16 cellular contexts compared by ENCODE assay signal in the genomic region with DNA sequence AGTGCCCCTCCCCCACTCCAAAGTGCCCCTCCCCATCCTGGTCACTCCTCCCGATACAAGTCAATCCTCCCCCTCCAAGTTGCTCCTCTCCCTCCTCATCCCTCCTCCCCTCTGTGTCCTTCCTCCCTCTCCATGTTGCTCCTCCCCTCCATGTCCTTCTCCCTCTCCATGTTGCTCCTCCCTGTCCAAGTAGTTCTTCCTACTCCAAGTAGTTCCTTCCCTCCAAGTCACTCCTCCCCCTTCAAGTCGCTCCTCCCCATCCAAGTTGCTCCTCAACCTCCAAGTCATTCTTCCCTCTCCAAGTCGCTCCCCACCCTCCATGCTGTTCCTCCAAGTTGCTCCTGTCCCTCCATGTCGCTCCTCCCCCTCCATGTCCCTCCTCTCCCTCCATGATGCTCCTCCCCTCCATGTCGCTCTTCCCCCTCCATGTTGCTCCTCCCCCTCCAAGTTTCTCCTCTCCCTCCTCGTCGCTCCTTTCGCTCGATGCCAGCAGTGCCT. TPM values are rescaled to one million over a fixed set of nuclear protein-coding genes. Genes with fewer than 3 reads are reported as not detected.
A peak's percentile ranks its signal among the peaks of the same experiment; 100 is the strongest.
DNase-seq lines count a peak whose midpoint lies in the region; ATAC-seq, FAIRE-seq and TF ChIP-seq lines count a peak whose summit lies in the region.
"Had no signal": no experiment of that assay in that cellular context is flagged by ENCODE, and none has a peak within 500 bp of the region (broad histone marks: within the 10 kb centered on the region; RNA-seq: fewer than 3 reads in every experiment).

No MANE protein-coding gene starts in this region.

- intact Hi-C loops in Right ventricle myocardium inferior (cut with DNase I), result no loop called here
- intact Hi-C loops in cardiac septum (cut with DNase I), result loop anchor here (10.0 kb wide), 1 partner anchor 510 kb away; a partner anchor contains a TSS
- intact Hi-C loops in uterus (cut with DNase I; ENCODE audit: low total_unique reads), result no loop called here

- H2AK5ac ChIP-seq in H1 (ENCODE audit: low read depth, low read length), result peak overlapping the region; percentile 4; the same call in 1 of the 2 replicates

- CTCF ChIA-PET in H1 (lab: Charles Lee; ENCODE audit: partially characterized antibody), result interaction anchor here (1.0 to 1.4 kb wide), 2 partner anchors 15 to 183 kb away, joined by 4 to 6 read pairs; a partner anchor contains a TSS

- H4K91ac ChIP-seq in H1 (replicated peaks; ENCODE audit: insufficient read length, low read length), result no peak overlapping the region

- H4K20me1 ChIP-seq in H1 (replicated peaks in 1 of 2; ENCODE audit: control insufficient read depth in 1 of 2, insufficient read depth in 2 of 2, low read length in 2 of 2), result no peaks in the 10 kb centered on the region

- H3K4me1 Mint-ChIP-seq in memory B cell, result no peaks in the 10 kb centered on the region

- H3K79me2 ChIP-seq in H1 (ENCODE audit: control insufficient read depth in 1 of 2, insufficient read depth in 2 of 2, low read length in 2 of 2), result no peaks in the 10 kb centered on the region

- no peak overlapping the region for H2BK15ac ChIP-seq in H1 (ENCODE audit: low read length)

- peak overlapping the region; percentile 81 for H2BK5ac ChIP-seq in H1 (ENCODE audit: low read depth, low read length)

- H3K9me3 ChIP-seq in H1 (ENCODE audit: insufficient read depth in 2 of 2, low read depth in 1 of 2, low read length in 1 of 2), result no peaks in the 10 kb centered on the region
- no peaks in the 10 kb centered on the region for H3K9me3 ChIP-seq in uterus
- H3K9me3 ChIP-seq: Peyer's patch had no signal

- TF ChIP-seq CTCF in H1 (IDR thresholded peaks at IDR 0.05; ENCODE audit: control extremely low read depth in 1 of 3, insufficient read depth in 1 of 3, low read depth in 1 of 3, low read length in 3 of 3) (no peak), uterus (IDR thresholded peaks at IDR 0.05) (no peak)

- no peak overlapping the region for H4K5ac ChIP-seq in H1 (ENCODE audit: insufficient read length, low read depth, low read length)

- H3K4me3 Mint-ChIP-seq in memory B cell, result no peak overlapping the region
- H3K4me3 Mint-ChIP-seq: activated naive CD8-positive, alpha-beta T cell treated with anti-CD3 and anti-CD28 coated beads, Interleukin-2, amount 10 ng/mL, durations not matched to agents 7 days and 5 days had no signal

- TF ChIP-seq RAD21 in H1 (IDR thresholded peaks at IDR 0.05 in 1 of 2, conservative IDR thresholded peaks at IDR 0.05 in 1 of 2; ENCODE audit: low read depth in 2 of 2, low read length in 2 of 2), result no peak

- H3K36me3 Mint-ChIP-seq in memory B cell, result peaks cover 11% of the 10 kb centered on the region

- H3K36me3 ChIP-seq in H1 (ENCODE audit: control insufficient read depth in 2 of 4, insufficient read depth in 4 of 4, low read length in 3 of 4) (peaks cover 17 to 56% (median 35%) of the 10 kb centered on the region in 4 experiments), uterus (no peaks in the 10 kb centered on the region)

- H3K14ac ChIP-seq in H1 (ENCODE audit: insufficient read length), result no peak overlapping the region

- no peak overlapping the region for H2BK20ac ChIP-seq in H1 (ENCODE audit: low read length)

- peak overlapping the region; percentile 10 for H3K27ac Mint-ChIP-seq in memory B cell
- H3K27ac Mint-ChIP-seq: activated naive CD8-positive, alpha-beta T cell treated with anti-CD3 and anti-CD28 coated beads, Interleukin-2, amount 10 ng/mL, durations not matched to agents 7 days and 5 days had no signal

- no peak overlapping the region; the same call in 1 of the 2 replicates for H2BK12ac ChIP-seq in H1 (ENCODE audit: low read depth, low read length)

- H3K9ac ChIP-seq in H1 (replicated peaks in 1 of 4; ENCODE audit: extremely low read depth in 1 of 4, low read depth in 3 of 4, low read length in 3 of 4), result no peak overlapping the region

- H3K4me3 ChIP-seq in H1 (ENCODE audit: extremely low read depth in 1 of 4, insufficient read depth in 2 of 4, low read depth in 3 of 4, low read length in 4 of 4), result no peak overlapping the region
- H3K4me3 ChIP-seq in uterus, result no peak overlapping the region
- H3K4me3 ChIP-seq: Peyer's patch had no signal

- H3K56ac ChIP-seq in H1 (replicated peaks; ENCODE audit: insufficient read length, low read depth, low read length), result no peak overlapping the region

- no peaks in the 10 kb centered on the region for H3K27me3 ChIP-seq in H1 (replicated peaks in 1 of 4; ENCODE audit: control insufficient read depth in 3 of 4, extremely low read depth in 1 of 4, insufficient read depth in 3 of 4, low read length in 3 of 4)
- no peaks in the 10 kb centered on the region for H3K27me3 ChIP-seq in uterus
- H3K27me3 ChIP-seq: Peyer's patch had no signal

- no peaks in the 10 kb centered on the region for H3K23me2 ChIP-seq in H1 (ENCODE audit: low read depth, low read length)

- H2AFZ ChIP-seq in H1 (ENCODE audit: low read length), result no peak overlapping the region

- POLR2A ChIA-PET in H1 (lab: Charles Lee; ENCODE audit: partially characterized antibody), result interaction anchor here (1.1 to 2.3 kb wide), 3 partner anchors 8 to 10 kb away, joined by 4 to 5 read pairs (median 5); a partner anchor contains a TSS

- H3K27me3 Mint-ChIP-seq in memory B cell, result no peaks in the 10 kb centered on the region
- H3K27me3 Mint-ChIP-seq: activated naive CD8-positive, alpha-beta T cell treated with anti-CD3 and anti-CD28 coated beads, Interleukin-2, amount 10 ng/mL, durations not matched to agents 7 days and 5 days had no signal

- H3K4ac ChIP-seq in H1 (replicated peaks; ENCODE audit: insufficient read length, low read depth, low read length), result no peak overlapping the region

- H3K4me1 ChIP-seq in H1 (replicated peaks in 1 of 4; ENCODE audit: control insufficient read depth in 3 of 4, insufficient read depth in 4 of 4, low read length in 3 of 4) (peaks cover 0 to 3% (median 2%) of the 10 kb centered on the region in 4 experiments; a peak in 3 of 7 replicates), uterus (no peaks in the 10 kb centered on the region)
- H3K4me1 ChIP-seq: Peyer's patch had no signal

- no peaks in the 10 kb centered on the region for H3K9me3 Mint-ChIP-seq in memory B cell
- H3K9me3 Mint-ChIP-seq: activated naive CD8-positive, alpha-beta T cell treated with anti-CD3 and anti-CD28 coated beads, Interleukin-2, amount 10 ng/mL, durations not matched to agents 7 days and 5 days had no signal

- 78% methylated on average over 8 of the region's 9 CpGs; no CpG with 5 or more reads in 1 of the 2 experiments for WGBS in H1 (ENCODE audit: extremely low coverage in 1 of 2, insufficient coverage in 1 of 2, insufficient read length in 1 of 2, insufficient replicate concordance in 2 of 2, low coverage in 1 of 2, low lambda C conversion rate in 2 of 2, missing lambda C conversion rate in 1 of 2), 2 experiments

- peak overlapping the region; percentile 32 for H3K18ac ChIP-seq in H1 (ENCODE audit: extremely low read depth, low read length)

- no peak overlapping the region for H2BK120ac ChIP-seq in H1 (replicated peaks; ENCODE audit: low read depth, low read length)

- TF ChIP-seq POLR2A in H1 (IDR thresholded peaks at IDR 0.05; ENCODE audit: control extremely low read depth in 1 of 2, low read depth in 2 of 2, low read length in 2 of 2) (no peak), uterus (IDR thresholded peaks at IDR 0.05) (no peak)

- no peak for DNase-seq in Right ventricle myocardium inferior (ENCODE audit: missing footprints)
- DNase-seq in cardiac septum (ENCODE audit: low spot score), result no peak
- no peak for DNase-seq in H1 (ENCODE audit: low read depth in 1 of 2, low spot score in 2 of 2)
- no peak for DNase-seq in memory B cell (ENCODE audit: low spot score in 2 of 2)
- DNase-seq in uterus, result peak; percentile 73
- no peak for DNase-seq in SHP77 (lab: John Stamatoyannopoulos, UW)
- DNase-seq in NCI-H1048 (lab: John Stamatoyannopoulos, UW), result no peak
- DNase-seq in DMS 273 (lab: John Stamatoyannopoulos, UW; ENCODE audit: unreplicated experiment), result no peak
- DNase-seq: activated CD4-positive, CD25-positive, alpha-beta regulatory T cell; activated naive CD8-positive, alpha-beta T cell treated with anti-CD3 and anti-CD28 coated beads, Interleukin-2, amount 10 ng/mL, durations not matched to agents 7 days and 5 days; central memory CD4-positive, alpha-beta T cell; effector memory CD4-positive, alpha-beta T cell; foreskin fibroblast; Peyer's patch had no signal

- no peak overlapping the region for H3K4me2 ChIP-seq in H1 (ENCODE audit: insufficient read depth in 1 of 2, low read depth in 2 of 2, low read length in 2 of 2)

- no peak for FAIRE-seq in H1 (lab: Jason Lieb, UNC)
- FAIRE-seq: D721Med, GM18507 had no signal

- H3K27ac ChIP-seq in H1 (ENCODE audit: low read depth, low read length) (no peak overlapping the region), uterus (peak overlapping the region; percentile 61 to 62)
- H3K27ac ChIP-seq: Peyer's patch had no signal

- ATAC-seq in Right ventricle myocardium inferior, result peak; percentile 63
- no peak for ATAC-seq in memory B cell (ENCODE audit: low read depth)

- TF ChIP-seq EP300 in H1 (IDR thresholded peaks at IDR 0.05; ENCODE audit: borderline replicate concordance in 1 of 2, low read depth in 2 of 2, low read length in 2 of 2), result no peak

- no peak overlapping the region for H4K8ac ChIP-seq in H1 (ENCODE audit: extremely low read depth, insufficient read depth, low read length)

- H3K23ac ChIP-seq in H1 (ENCODE audit: insufficient read length), result no peak overlapping the region

- H3K79me1 ChIP-seq in H1 (ENCODE audit: low read depth, low read length), result no peaks in the 10 kb centered on the region

RNA-seq across cellular contexts. Expression of a gene that starts 8.6 kb away (rescaled TPM):
- 25.9 TPM for total RNA-seq in Right ventricle myocardium inferior
- total RNA-seq in cardiac septum, result 19.2 TPM
- total RNA-seq in H1 (2021; fragmentation: NEBNext Ultra II Directional; extraction: Animal tissue kit (Norgen Biotek cat#: 25700)), result 26.2 and 26.6 TPM in 2 replicates
- 29.9 and 37.0 TPM in 2 replicates for polyA plus RNA-seq in H1 (2011; rRNA removed)
- polyA plus RNA-seq in H1 (2011; cell fraction: cytosol; rRNA removed), result 24.6 TPM
- polyA plus RNA-seq in H1 (2011; cell fraction: nucleus; rRNA removed), result 27.2 TPM
- 14.7 to 20.7 TPM (median 20.2 TPM) in 4 replicates for polyA plus RNA-seq in H1 (2012, experiment 1 of 2)
- 19.6 TPM for polyA plus RNA-seq in H1 (2012, experiment 2 of 2)
- 24.7 TPM for polyA plus RNA-seq in H1 (2013, experiment 1 of 2)
- polyA plus RNA-seq in H1 (2013, experiment 2 of 2), result 25.2 TPM
- 33.2 and 39.3 TPM in 2 replicates for polyA minus RNA-seq in H1 (2011; rRNA and poly(A)+ RNA removed)
- 23.0 TPM for polyA minus RNA-seq in H1 (2011; cell fraction: cytosol; rRNA and poly(A)+ RNA removed)
- polyA minus RNA-seq in H1 (2011; cell fraction: nucleus; rRNA and poly(A)+ RNA removed), result 16.1 TPM
- total RNA-seq in uterus, result 10 to 100 TPM; 27.4 to 79.2 (median 55.3) TPM

RNA-seq across cellular contexts. Expression of a gene that starts 20.7 kb away (rescaled TPM):
- total RNA-seq in Right ventricle myocardium inferior (0.68 TPM), cardiac septum (2.8 TPM), uterus (10 to 100 TPM in 2 of 4 donors, 1 to 10 TPM in 2; 1.2 to 16.9 (median 8.5) TPM)
- 20.5 TPM in 2 replicates for total RNA-seq in H1 (2021; fragmentation: NEBNext Ultra II Directional; extraction: Animal tissue kit (Norgen Biotek cat#: 25700))
- polyA plus RNA-seq in H1 (2011; rRNA removed), result 23.5 and 29.3 TPM in 2 replicates
- 23.5 TPM for polyA plus RNA-seq in H1 (2011; cell fraction: cytosol; rRNA removed)
- polyA plus RNA-seq in H1 (2011; cell fraction: nucleus; rRNA removed), result 34.5 TPM
- 18.9 to 21.4 TPM (median 20.7 TPM) in 4 replicates for polyA plus RNA-seq in H1 (2012, experiment 1 of 2)
- 20.1 TPM for polyA plus RNA-seq in H1 (2012, experiment 2 of 2)
- polyA plus RNA-seq in H1 (2013, experiment 1 of 2), result 10.6 TPM
- polyA plus RNA-seq in H1 (2013, experiment 2 of 2), result 9.8 TPM
- 58.2 and 63.8 TPM in 2 replicates for polyA minus RNA-seq in H1 (2011; rRNA and poly(A)+ RNA removed)
- 17.2 TPM for polyA minus RNA-seq in H1 (2011; cell fraction: cytosol; rRNA and poly(A)+ RNA removed)
- polyA minus RNA-seq in H1 (2011; cell fraction: nucleus; rRNA and poly(A)+ RNA removed), result 50.5 TPM

RNA-seq across cellular contexts. Expression of a gene that starts 20.9 kb away (rescaled TPM):
- total RNA-seq in Right ventricle myocardium inferior (15.4 TPM), cardiac septum (13.1 TPM), uterus (10 to 100 TPM in 3 of 4 donors, 1 to 10 TPM in 1; 7.1 to 19.9 (median 11.0) TPM)
- total RNA-seq in H1 (2021; fragmentation: NEBNext Ultra II Directional; extraction: Animal tissue kit (Norgen Biotek cat#: 25700)), result 15.3 and 16.2 TPM in 2 replicates
- 5.3 and 8.8 TPM in 2 replicates for polyA plus RNA-seq in H1 (2011; rRNA removed)
- polyA plus RNA-seq in H1 (2011; cell fraction: cytosol; rRNA removed), result 10.7 TPM
- polyA plus RNA-seq in H1 (2011; cell fraction: nucleus; rRNA removed), result 4.1 TPM
- 17.5 to 21.4 TPM (median 19.0 TPM) in 4 replicates for polyA plus RNA-seq in H1 (2012, experiment 1 of 2)
- polyA plus RNA-seq in H1 (2012, experiment 2 of 2), result 10.8 TPM
- 16.6 TPM for polyA plus RNA-seq in H1 (2013, experiment 1 of 2)
- 18.0 TPM for polyA plus RNA-seq in H1 (2013, experiment 2 of 2)
- polyA minus RNA-seq in H1 (2011; rRNA and poly(A)+ RNA removed), result 4.5 and 5.0 TPM in 2 replicates
- polyA minus RNA-seq in H1 (2011; cell fraction: cytosol; rRNA and poly(A)+ RNA removed), result 4.0 TPM
- polyA minus RNA-seq in H1 (2011; cell fraction: nucleus; rRNA and poly(A)+ RNA removed), result 3.0 TPM

Comparison
In these comparisons a context has a peak if more than half of its experiments do, and no peak if none do; other contexts are left out.
1. DNase-seq: peak in uterus (2 of 2); none in Right ventricle myocardium inferior (single experiment), cardiac septum (single experiment), H1 (0 of 2), memory B cell (0 of 2), SHP77 (0 of 2), NCI-H1048 (single experiment) and DMS 273 (single experiment).